Comparison of ENCODE assay signal across 11 cellular contexts in the genomic region with DNA sequence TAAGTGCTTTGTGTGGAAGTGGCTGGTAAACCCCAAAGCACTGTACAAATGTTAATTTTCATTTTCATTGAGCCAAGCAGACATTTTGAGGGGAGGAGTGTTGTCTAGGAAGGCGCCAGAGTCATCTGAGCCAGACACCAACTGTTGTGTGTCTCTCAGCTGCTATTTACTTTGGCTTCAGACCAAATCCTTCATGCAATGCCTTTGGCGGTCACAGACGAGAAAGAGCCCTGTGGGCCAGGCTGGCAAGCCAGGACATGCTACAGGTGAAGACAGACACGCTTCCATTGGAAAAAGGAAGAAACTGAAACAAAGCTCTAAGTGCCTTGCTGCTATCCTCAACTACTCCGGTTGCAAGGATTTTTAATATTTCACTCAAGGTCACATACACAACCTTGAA.
DNase-seq lines count a peak whose midpoint lies in the region; ATAC-seq and TF ChIP-seq lines count a peak whose summit lies in the region.
"Had no signal": no experiment of that assay in that cellular context is flagged by ENCODE, and none has a peak within 500 bp of the region (broad histone marks: within the 10 kb centered on the region; RNA-seq: fewer than 3 reads in every experiment).

No MANE protein-coding gene starts in this region.

- H3F3A ChIP-seq in neural progenitor cell (ENCODE audit: low read depth) = no peaks in the 10 kb centered on the region

- H3K27ac ChIP-seq in body of pancreas (no peak overlapping the region), neural progenitor cell (no peak overlapping the region)
- no peak overlapping the region for H3K27ac ChIP-seq in effector memory CD4-positive, alpha-beta T cell (ENCODE audit: insufficient read depth, low read length, poor library complexity, severe bottlenecking)
- H3K27ac ChIP-seq: adrenal gland had no signal

- WGBS in body of pancreas, 2 donors = 40 to 48% methylated on average over 5 of the region's 5 CpGs

- no peak overlapping the region for H3K9ac ChIP-seq in neural progenitor cell

- no peak overlapping the region for H3K4me3 Mint-ChIP-seq in nephron
- no peak overlapping the region for H3K4me3 Mint-ChIP-seq in neural progenitor cell
- H3K4me3 Mint-ChIP-seq: activated CD8-positive, alpha-beta T cell treated with anti-CD3 and anti-CD28 coated beads, Interleukin-2, amount 10 ng/mL, durations not matched to agents 7 days and 5 days had no signal

- no peaks in the 10 kb centered on the region for H3K79me2 ChIP-seq in neural progenitor cell (ENCODE audit: low read depth)

- peaks cover 0 to 3% of the 10 kb centered on the region in 2 donors for H3K27me3 ChIP-seq in body of pancreas
- H3K27me3 ChIP-seq in neural progenitor cell = no peaks in the 10 kb centered on the region
- H3K27me3 ChIP-seq in effector memory CD4-positive, alpha-beta T cell (replicated peaks; ENCODE audit: control insufficient read depth, insufficient read depth, low read length, poor library complexity, severe bottlenecking) = no peaks in the 10 kb centered on the region
- H3K27me3 ChIP-seq: adrenal gland had no signal

- no peaks in the 10 kb centered on the region for H3K36me3 ChIP-seq in body of pancreas (replicated peaks in 1 of 2; ENCODE audit: insufficient read depth in 1 of 2, low read depth in 2 of 2)
- H3K36me3 ChIP-seq in neural progenitor cell = no peaks in the 10 kb centered on the region
- no peaks in the 10 kb centered on the region for H3K36me3 ChIP-seq in effector memory CD4-positive, alpha-beta T cell (ENCODE audit: control insufficient read depth, insufficient read depth, low read length)
- H3K36me3 ChIP-seq: adrenal gland had no signal

- H3K4me3 ChIP-seq in body of pancreas (no peak overlapping the region), neural progenitor cell (no peak overlapping the region)
- H3K4me3 ChIP-seq in effector memory CD4-positive, alpha-beta T cell (ENCODE audit: insufficient read depth, low read depth, low read length, poor library complexity, severe bottlenecking) = no peak overlapping the region
- H3K4me3 ChIP-seq: adrenal gland had no signal

- intact Hi-C loops in body of pancreas (cut with DNase I) = no loop called here

- no peak overlapping the region for H3K4me2 ChIP-seq in neural progenitor cell

- no peaks in the 10 kb centered on the region for H4K20me1 ChIP-seq in neural progenitor cell (ENCODE audit: low read depth)

- ATAC-seq in body of pancreas = no peak
- ATAC-seq: activated CD8-positive, alpha-beta T cell treated with anti-CD3 and anti-CD28 coated beads, Interleukin-2, amount 10 ng/mL, durations not matched to agents 7 days and 5 days had no signal

- H2AFZ ChIP-seq in neural progenitor cell (replicated peaks) = no peak overlapping the region

- H3K4me1 ChIP-seq in body of pancreas (no peaks in the 10 kb centered on the region), neural progenitor cell (no peaks in the 10 kb centered on the region)
- H3K4me1 ChIP-seq in effector memory CD4-positive, alpha-beta T cell (ENCODE audit: control insufficient read depth, insufficient read depth, low read length, poor library complexity, severe bottlenecking) = no peaks in the 10 kb centered on the region
- H3K4me1 ChIP-seq: adrenal gland had no signal

- DNase-seq in DMS79 treated with DMSO at 0.1 percent for 48 hours (lab: John Stamatoyannopoulos, UW) = peak; percentile 99
- peak; percentile 90 to 98 for DNase-seq in NCI-H2081 (lab: John Stamatoyannopoulos, UW)
- DNase-seq in body of pancreas = peak; percentile 13 to 42 (median 38)
- DNase-seq in HUDEP-2 (lab: John Stamatoyannopoulos, UW; ENCODE audit: unreplicated experiment in 76 of 76) = no peak
- no peak for DNase-seq in neural progenitor cell (ENCODE audit: low spot score)
- DNase-seq in AG08396 (ENCODE audit: low spot score) = no peak
- DNase-seq in effector memory CD4-positive, alpha-beta T cell = no peak
- DNase-seq: activated CD8-positive, alpha-beta T cell treated with anti-CD3 and anti-CD28 coated beads, Interleukin-2, amount 10 ng/mL, durations not matched to agents 7 days and 5 days; adrenal gland; C1 segment of cervical spinal cord had no signal

- no peak for TF ChIP-seq POLR2A in body of pancreas (IDR thresholded peaks at IDR 0.05)

- H3K27me3 Mint-ChIP-seq in nephron (ENCODE audit: low read depth) = no peaks in the 10 kb centered on the region
- H3K27me3 Mint-ChIP-seq in neural progenitor cell (ENCODE audit: insufficient read depth, low read depth) = no peaks in the 10 kb centered on the region

- H3K9me3 ChIP-seq in body of pancreas = peaks cover 0 to 12% (median 4%) of the 10 kb centered on the region in 3 donors
- no peaks in the 10 kb centered on the region for H3K9me3 ChIP-seq in neural progenitor cell (ENCODE audit: low read depth)
- no peaks in the 10 kb centered on the region for H3K9me3 ChIP-seq in effector memory CD4-positive, alpha-beta T cell (ENCODE audit: control insufficient read depth, low read length)

- peak overlapping the region; percentile 27 to 74 (median 60) for H3K27ac Mint-ChIP-seq in nephron
- H3K27ac Mint-ChIP-seq in neural progenitor cell = no peak overlapping the region
- H3K27ac Mint-ChIP-seq: activated CD8-positive, alpha-beta T cell treated with anti-CD3 and anti-CD28 coated beads, Interleukin-2, amount 10 ng/mL, durations not matched to agents 7 days and 5 days had no signal

- peaks cover 46% of the 10 kb centered on the region for H3K4me1 Mint-ChIP-seq in nephron
- no peaks in the 10 kb centered on the region for H3K4me1 Mint-ChIP-seq in neural progenitor cell

- H3K9me3 Mint-ChIP-seq in nephron (peaks cover 30% of the 10 kb centered on the region), neural progenitor cell (peaks cover 13% of the 10 kb centered on the region)

- TF ChIP-seq CTCF in body of pancreas (IDR thresholded peaks at IDR 0.05) (no peak), nephron (IDR thresholded peaks at IDR 0.05; ENCODE audit: unreplicated experiment in 3 of 3) (no peak), neural progenitor cell (IDR thresholded peaks at IDR 0.05) (no peak)

- H3K36me3 Mint-ChIP-seq in nephron (ENCODE audit: low read depth) (peaks cover 9% of the 10 kb centered on the region), neural progenitor cell (no peaks in the 10 kb centered on the region)

Comparison
In these comparisons a context has a peak if more than half of its experiments do, and no peak if none do; other contexts are left out.
1. DNase-seq: peak in DMS79 treated with DMSO at 0.1 percent for 48 hours (single experiment), NCI-H2081 (2 of 2) and body of pancreas (4 of 4); none in HUDEP-2 (0 of 76), neural progenitor cell (single experiment), AG08396 (single experiment) and effector memory CD4-positive, alpha-beta T cell (0 of 3).